8 cellular contexts compared by ENCODE assay signal in the genomic region with DNA sequence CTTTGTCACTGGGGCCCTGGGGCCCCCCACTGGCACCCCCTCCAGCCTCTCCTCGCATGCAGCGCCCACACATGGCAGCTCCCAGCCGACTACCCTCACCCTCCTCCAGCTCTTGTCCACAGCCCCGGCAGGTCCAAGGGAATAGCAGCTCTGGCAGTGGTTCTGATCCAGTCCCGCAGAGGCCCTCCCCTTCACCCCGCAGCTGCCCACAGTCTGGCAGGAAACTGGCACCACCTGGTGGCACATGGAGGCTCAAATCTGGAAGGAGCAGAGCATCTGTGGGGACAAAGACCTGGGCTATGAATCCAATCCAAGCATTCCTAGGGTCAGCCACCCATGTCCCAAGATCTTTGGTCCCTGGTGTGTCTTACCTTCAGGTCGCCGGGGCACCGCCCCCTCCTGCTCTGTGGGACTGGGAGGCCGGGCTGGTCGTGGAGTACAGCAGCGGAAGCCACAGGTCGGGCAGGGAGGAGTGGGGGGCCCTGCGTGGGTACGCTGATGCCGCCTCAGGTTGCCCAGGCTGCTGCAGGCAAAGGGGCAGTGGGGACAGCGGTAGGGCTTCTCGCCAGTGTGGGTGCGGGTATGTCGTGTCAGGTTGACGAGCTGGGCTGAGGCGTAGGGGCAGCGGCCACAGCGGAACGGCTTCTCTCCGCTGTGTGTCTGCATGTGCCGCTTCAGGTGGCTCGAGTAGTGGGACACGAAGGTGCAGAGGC. TPM values are rescaled to one million over a fixed set of nuclear protein-coding genes. Genes with fewer than 3 reads are reported as not detected.
DNase-seq lines count a peak whose midpoint lies in the region; ATAC-seq and TF ChIP-seq lines count a peak whose summit lies in the region.

No MANE protein-coding gene starts in this region.

- no peak overlapping the region for H3K27ac ChIP-seq in foreskin keratinocyte
- no peak overlapping the region for H3K27ac ChIP-seq in thyroid gland

- H3K27me3 ChIP-seq in foreskin keratinocyte = no peaks in the 10 kb centered on the region
- no peaks in the 10 kb centered on the region for H3K27me3 ChIP-seq in thyroid gland

- H3K4me1 ChIP-seq in foreskin keratinocyte = peaks cover 8% of the 10 kb centered on the region
- peaks cover 12 to 28% of the 10 kb centered on the region in 2 donors for H3K4me1 ChIP-seq in thyroid gland

- WGBS in thyroid gland, 2 donors = 78 to 79% methylated on average over 23 to 27 of the region's 29 CpGs

- no peak for TF ChIP-seq POLR2A in thyroid gland (IDR thresholded peaks at IDR 0.05)

- no peak for ATAC-seq in foreskin keratinocyte
- ATAC-seq in GM21825 (IDR thresholded peaks at IDR 0.05; ENCODE audit: unreplicated experiment) = no peak
- no peak for ATAC-seq in GM19324 (IDR thresholded peaks at IDR 0.05; ENCODE audit: low FRiP score, unreplicated experiment)

- peak; percentile 6 for DNase-seq in stimulated activated CD4-positive, alpha-beta T cell treated with anti-CD3 and anti-CD28 coated beads, Interleukin-12 subunit alpha, Interleukin-12 subunit beta, amount 100 ng/mL, for 4 hours
- no peak for DNase-seq in stimulated activated CD4-positive, alpha-beta T cell treated with anti-CD3 and anti-CD28 coated beads, Interleukin-1b, Interleukin-23, amount 100 ng/mL, for 48 hours
- DNase-seq in RPMI7951 (ENCODE audit: low read depth) (peak; percentile 27), foreskin keratinocyte (no peak), thyroid gland (peak; percentile 60 to 65), mucosa of gallbladder (ENCODE audit: low spot score) (no peak)

- TF ChIP-seq CTCF in foreskin keratinocyte (conservative IDR thresholded peaks at IDR 0.05) = peak; percentile 47
- TF ChIP-seq CTCF in thyroid gland (IDR thresholded peaks at IDR 0.05) = peak in 3 of 6 experiments; percentile 21 to 45 (median 35)

- no peak overlapping the region for H3K4me3 ChIP-seq in thyroid gland (replicated peaks in 1 of 3)

- no peaks in the 10 kb centered on the region for H3K9me3 ChIP-seq in thyroid gland

- H3K36me3 ChIP-seq in thyroid gland = peaks cover 51 to 58% of the 10 kb centered on the region in 2 donors

- intact Hi-C loops in thyroid gland (cut with DNase I) = no loop called here

RNA-seq across cellular contexts. Expression of a gene that starts 2.3 kb away (rescaled TPM):
- 7.9 and 8.8 TPM in 2 replicates for total RNA-seq in RPMI7951 (2014; rRNA removed; shearing (Covaris generic))
- 10.2 and 12.9 TPM in 2 replicates for total RNA-seq in foreskin keratinocyte
- 13.9 and 14.8 TPM in 2 replicates for polyA plus RNA-seq in foreskin keratinocyte
- 10 to 100 TPM in 1 of 4 donors, 1 to 10 TPM in 3; 9.1 to 14.8 (median 9.2) TPM for total RNA-seq in thyroid gland
- total RNA-seq in mucosa of gallbladder = 25.6 TPM

RNA-seq across cellular contexts. Expression of a gene that starts 7.8 kb away (rescaled TPM):
- total RNA-seq in RPMI7951 (2014; rRNA removed; shearing (Covaris generic)) = 186 and 191 TPM in 2 replicates
- total RNA-seq in foreskin keratinocyte (110 and 111 TPM in 2 replicates), thyroid gland (100 to 1,000 TPM; 109 to 148 (median 130) TPM), mucosa of gallbladder (105 TPM)
- 129 and 132 TPM in 2 replicates for polyA plus RNA-seq in foreskin keratinocyte

RNA-seq across cellular contexts. Expression of a gene that starts 8.1 kb away (rescaled TPM):
- total RNA-seq in RPMI7951 (2014; rRNA removed; shearing (Covaris generic)) = 31.8 and 36.1 TPM in 2 replicates
- 39.9 and 45.6 TPM in 2 replicates for total RNA-seq in foreskin keratinocyte
- 48.6 and 51.2 TPM in 2 replicates for polyA plus RNA-seq in foreskin keratinocyte
- total RNA-seq in thyroid gland = 10 to 100 TPM; 34.7 to 44.0 (median 38.6) TPM
- total RNA-seq in mucosa of gallbladder = 32.3 TPM

RNA-seq across cellular contexts. Expression of a gene that starts 21.7 kb away (rescaled TPM):
- total RNA-seq in RPMI7951 (2014; rRNA removed; shearing (Covaris generic)) = 38.0 and 44.2 TPM in 2 replicates
- total RNA-seq in foreskin keratinocyte (44.2 and 52.9 TPM in 2 replicates), thyroid gland (10 to 100 TPM; 44.7 to 86.6 (median 51.8) TPM), mucosa of gallbladder (49.5 TPM)
- polyA plus RNA-seq in foreskin keratinocyte = 39.9 and 50.9 TPM in 2 replicates

RNA-seq across cellular contexts. Expression of a gene that starts 31.1 kb away (rescaled TPM):
- 86.5 and 93.4 TPM in 2 replicates for total RNA-seq in RPMI7951 (2014; rRNA removed; shearing (Covaris generic))
- total RNA-seq in foreskin keratinocyte (128 and 169 TPM in 2 replicates), thyroid gland (10 to 100 TPM; 55.4 to 75.2 (median 59.5) TPM), mucosa of gallbladder (56.7 TPM)
- polyA plus RNA-seq in foreskin keratinocyte = 119 and 149 TPM in 2 replicates

Comparison
In these comparisons a context has a peak if more than half of its experiments do, and no peak if none do; other contexts are left out.
1. DNase-seq: peak in stimulated activated CD4-positive, alpha-beta T cell treated with anti-CD3 and anti-CD28 coated beads, Interleukin-12 subunit alpha, Interleukin-12 subunit beta, amount 100 ng/mL, for 4 hours (single experiment), RPMI7951 (single experiment) and thyroid gland (2 of 2); none in stimulated activated CD4-positive, alpha-beta T cell treated with anti-CD3 and anti-CD28 coated beads, Interleukin-1b, Interleukin-23, amount 100 ng/mL, for 48 hours (single experiment), foreskin keratinocyte (0 of 2) and mucosa of gallbladder (single experiment).